In the genomic region with DNA sequence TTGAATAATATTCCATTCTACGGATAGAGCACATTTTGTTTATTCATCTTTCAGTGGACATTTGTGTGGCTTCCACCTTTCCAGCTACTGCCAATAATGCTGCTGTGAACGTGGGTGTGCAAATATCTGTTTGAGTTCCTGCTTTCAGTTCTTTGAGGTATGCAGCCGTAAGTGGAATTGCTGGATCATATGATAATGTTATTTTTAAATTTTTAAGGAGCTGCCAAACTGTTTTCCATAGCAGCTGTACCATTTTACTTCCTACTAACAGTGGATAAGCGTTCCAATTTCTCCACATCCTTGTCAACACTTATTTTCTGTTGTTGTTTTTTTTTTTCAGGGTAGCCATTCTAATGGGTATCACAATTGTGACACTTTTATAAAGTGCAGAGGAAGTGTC, we compare ENCODE assay signal across 21 cellular contexts.
"Had no signal": no experiment of that assay in that cellular context is flagged by ENCODE, and none has a peak within 500 bp of the region (broad histone marks: within the 10 kb centered on the region; RNA-seq: fewer than 3 reads in every experiment).

No MANE protein-coding gene starts in this region.

- H3K27me3 ChIP-seq: breast epithelium, spleen, stomach, suprapubic skin, tibial nerve had no signal

- H3K36me3 Mint-ChIP-seq: natural killer cell had no signal

- H3K9me3 Mint-ChIP-seq: natural killer cell had no signal

- H3K4me3 Mint-ChIP-seq: activated CD4-positive, alpha-beta T cell treated with anti-CD3 and anti-CD28 coated beads, Interleukin-2, amount 10 ng/mL, durations not matched to agents 7 days and 5 days; activated CD8-positive, alpha-beta memory T cell treated with anti-CD3 and anti-CD28 coated beads, Interleukin-2, amount 10 ng/mL, durations not matched to agents 7 days and 5 days; activated CD8-positive, alpha-beta T cell treated with anti-CD3 and anti-CD28 coated beads for 36 hours; natural killer cell; T-helper 2 cell treated with Interferon-gamma antibody and Interleukin-4, amounts not matched to agents 5 μg/mL and 100 μg/mL, for 36 hours had no signal

- H3K27me3 Mint-ChIP-seq: activated CD4-positive, alpha-beta T cell treated with anti-CD3 and anti-CD28 coated beads, Interleukin-2, amount 10 ng/mL, durations not matched to agents 7 days and 5 days; activated CD8-positive, alpha-beta memory T cell treated with anti-CD3 and anti-CD28 coated beads, Interleukin-2, amount 10 ng/mL, durations not matched to agents 7 days and 5 days; activated CD8-positive, alpha-beta T cell treated with anti-CD3 and anti-CD28 coated beads for 36 hours had no signal

- ATAC-seq: activated CD4-positive, CD25-positive, alpha-beta regulatory T cell treated with anti-CD3 and anti-CD28 coated beads, Interleukin-2, amount 50 U/mL, for 24 hours; activated CD8-positive, alpha-beta memory T cell treated with anti-CD3 and anti-CD28 coated beads, Interleukin-2, amount 10 ng/mL, durations not matched to agents 7 days and 5 days; activated naive CD4-positive, alpha-beta T cell treated with anti-CD3 and anti-CD28 coated beads, Interleukin-2, amount 50 U/mL, for 72 hours; natural killer cell had no signal

- DNase-seq: activated CD4-positive, alpha-beta T cell treated with anti-CD3 and anti-CD28 coated beads, Interleukin-2, amount 10 ng/mL, durations not matched to agents 7 days and 5 days; activated CD8-positive, alpha-beta memory T cell treated with anti-CD3 and anti-CD28 coated beads, Interleukin-2, amount 10 ng/mL, durations not matched to agents 7 days and 5 days; activated CD8-positive, alpha-beta T cell treated with anti-CD3 and anti-CD28 coated beads for 36 hours; activated effector memory CD4-positive, alpha-beta T cell treated with anti-CD3 and anti-CD28 coated beads, Interleukin-2, amount 50 U/mL, for 16 hours; activated T-cell treated with anti-CD3 and anti-CD28 coated beads for 4 hours; cerebellar nuclear complex; kidney; natural killer cell; retina; spleen; stimulated activated CD4-positive, alpha-beta T cell treated with anti-CD3 and anti-CD28 coated beads, Interleukin-4, amount 100 ng/mL, for 24 hours; stomach had no signal

- H3K27ac Mint-ChIP-seq: activated CD4-positive, alpha-beta T cell treated with anti-CD3 and anti-CD28 coated beads, Interleukin-2, amount 10 ng/mL, durations not matched to agents 7 days and 5 days; activated CD8-positive, alpha-beta memory T cell treated with anti-CD3 and anti-CD28 coated beads, Interleukin-2, amount 10 ng/mL, durations not matched to agents 7 days and 5 days; natural killer cell; T-helper 2 cell treated with Interferon-gamma antibody and Interleukin-4, amounts not matched to agents 5 μg/mL and 100 μg/mL, for 36 hours had no signal

- H3K9me3 ChIP-seq: breast epithelium, spleen, stomach, suprapubic skin, tibial nerve had no signal

- H3K27ac ChIP-seq: breast epithelium, epithelial cell of prostate, spleen, stomach, suprapubic skin, tibial nerve, VCaP had no signal

- H3K4me3 ChIP-seq: breast epithelium, lung, spleen, stomach, suprapubic skin, tibial nerve had no signal

- H3K4me1 ChIP-seq: breast epithelium, suprapubic skin, tibial nerve had no signal

- H3K36me3 ChIP-seq: breast epithelium, spleen, stomach, suprapubic skin, tibial nerve had no signal
